In genomic region chr3:162569314-162569713, GRCh38 we compare ENCODE assay signal across 2 cellular contexts.
TF ChIP-seq lines count a peak whose summit lies in the region.

No MANE protein-coding gene starts in this region.

TF ChIP-seq in HCT116, 20 proteins besides CTCF, POLR2A, EP300 and RAD21:
- TF ChIP-seq POLR2AphosphoS5 (IDR thresholded peaks at IDR 0.05; ENCODE audit: low read depth, low read length) (no peak), ZFX (IDR thresholded peaks at IDR 0.05) (no peak), YY1 (IDR thresholded peaks at IDR 0.05; ENCODE audit: extremely low read depth, insufficient replicate concordance, low read depth, low read length) (no peak), SP1 (IDR thresholded peaks at IDR 0.05; ENCODE audit: low read depth) (no peak), FOSL1 (IDR thresholded peaks at IDR 0.05; ENCODE audit: low read depth) (no peak), TCF7L2 (IDR thresholded peaks at IDR 0.05; ENCODE audit: borderline replicate concordance, extremely low read depth, insufficient read depth, insufficient read length) (no peak), SIN3A (IDR thresholded peaks at IDR 0.05; ENCODE audit: low read depth) (no peak), JUND (IDR thresholded peaks at IDR 0.05) (no peak), EGR1 (IDR thresholded peaks at IDR 0.05; ENCODE audit: low read depth) (no peak), ELF1 (IDR thresholded peaks at IDR 0.05; ENCODE audit: borderline replicate concordance, low read depth) (no peak), ATF3 (IDR thresholded peaks at IDR 0.05) (no peak), EZH2phosphoT487 (IDR thresholded peaks at IDR 0.05; ENCODE audit: borderline replicate concordance) (no peak), ZNF274 (IDR thresholded peaks at IDR 0.05; ENCODE audit: low read depth, low read length) (no peak), REST (IDR thresholded peaks at IDR 0.05; ENCODE audit: low read depth) (no peak), CEBPB (IDR thresholded peaks at IDR 0.05; ENCODE audit: low read depth) (no peak), ZBTB33 (IDR thresholded peaks at IDR 0.05; ENCODE audit: extremely low read depth, insufficient replicate concordance, low read length) (no peak)

TF ChIP-seq in H1, 55 proteins besides CTCF, POLR2A, EP300 and RAD21:
- no peak for TF ChIP-seq KDM1A (IDR thresholded peaks at IDR 0.05; ENCODE audit: borderline replicate concordance, low read length)
- TF ChIP-seq ATF2 (IDR thresholded peaks at IDR 0.05; ENCODE audit: low read length): no peak
- no peak for TF ChIP-seq MAFK (IDR thresholded peaks at IDR 0.05; ENCODE audit: low read depth, low read length)
- no peak for TF ChIP-seq YY1 (IDR thresholded peaks at IDR 0.05; ENCODE audit: low read depth, low read length)
- no peak for TF ChIP-seq SIRT6 (IDR thresholded peaks at IDR 0.05; ENCODE audit: low read length)
